ENCODE assay signal across 18 cellular contexts in the genomic region with DNA sequence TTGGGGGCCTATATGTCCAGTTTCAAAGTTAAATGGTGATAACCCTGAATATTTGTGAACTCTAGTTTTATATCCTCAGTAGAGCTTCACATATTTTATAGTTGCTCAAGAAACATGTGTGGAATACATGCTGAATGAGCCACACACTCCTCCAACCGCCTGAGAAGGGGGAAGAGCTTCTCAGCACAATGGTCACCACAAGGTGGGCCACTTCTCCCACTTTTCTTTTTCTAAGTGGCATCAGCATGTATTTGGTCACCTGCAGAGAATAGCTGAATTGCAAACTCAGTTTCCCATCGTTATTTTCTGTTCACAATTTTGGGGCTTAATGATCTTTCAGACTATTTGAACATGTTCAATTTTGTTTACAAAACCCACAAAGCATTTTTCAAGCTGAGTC.
DNase-seq lines count a peak whose midpoint lies in the region; ATAC-seq and TF ChIP-seq lines count a peak whose summit lies in the region.
"Had no signal": no experiment of that assay in that cellular context is flagged by ENCODE, and none has a peak within 500 bp of the region (broad histone marks: within the 10 kb centered on the region; RNA-seq: fewer than 3 reads in every experiment).

No MANE protein-coding gene starts in this region.

- no peaks in the 10 kb centered on the region for H3K9me3 Mint-ChIP-seq in osteocyte (ENCODE audit: unreplicated experiment)
- H3K9me3 Mint-ChIP-seq: neural crest cell had no signal

- no peaks in the 10 kb centered on the region for H3K4me1 ChIP-seq in NT2/D1 (ENCODE audit: insufficient read depth, insufficient read length)
- no peaks in the 10 kb centered on the region for H3K4me1 ChIP-seq in smooth muscle cell (ENCODE audit: low read depth)

- ATAC-seq in GM21447 (IDR thresholded peaks at IDR 0.05; ENCODE audit: unreplicated experiment) = no peak
- ATAC-seq: activated T-cell treated with anti-CD3 and anti-CD28 coated beads, Interleukin-2, amount 50 U/mL, for 4 hours; stimulated activated naive CD8-positive, alpha-beta T cell treated with anti-CD3 and anti-CD28 coated beads, Interleukin-15, amount 100 ng/mL, for 72 hours had no signal

- 0 out of 2 replicates have a peak, but pooled peaks cover 3% of the 10 kb centered on the region for H3K9me3 ChIP-seq in NT2/D1 (ENCODE audit: insufficient read depth, low read length)
- H3K9me3 ChIP-seq in smooth muscle cell (replicated peaks; ENCODE audit: low read depth) = no peaks in the 10 kb centered on the region

- TF ChIP-seq CTCF in osteocyte (IDR thresholded peaks at IDR 0.05) (peak; percentile 41), smooth muscle cell (IDR thresholded peaks at IDR 0.05; ENCODE audit: borderline replicate concordance, insufficient read depth, poor library complexity, severe bottlenecking) (no peak)

- 52% methylated on average over 2 of the region's 2 CpGs for WGBS in smooth muscle cell (ENCODE audit: low lambda C conversion rate)

- H3K9ac ChIP-seq in NT2/D1 (ENCODE audit: insufficient read length, low read depth) = no peak overlapping the region
- H3K9ac ChIP-seq in smooth muscle cell (ENCODE audit: low read depth) = no peak overlapping the region

- H3K79me2 ChIP-seq in smooth muscle cell (ENCODE audit: low read depth) = no peaks in the 10 kb centered on the region

- no peak overlapping the region for H3K4me2 ChIP-seq in smooth muscle cell

- no peak overlapping the region for H3K27ac Mint-ChIP-seq in osteocyte (ENCODE audit: unreplicated experiment)
- H3K27ac Mint-ChIP-seq: stimulated activated naive CD8-positive, alpha-beta T cell treated with anti-CD3 and anti-CD28 coated beads, Interleukin-15, amount 100 ng/mL, for 72 hours had no signal

- H3K4me3 ChIP-seq in NT2/D1 (ENCODE audit: insufficient read length, low read depth) (no peak overlapping the region), smooth muscle cell (no peak overlapping the region)
- H3K4me3 ChIP-seq: lung, skin epidermis had no signal

- H3K36me3 ChIP-seq in NT2/D1 (ENCODE audit: insufficient read depth, insufficient read length, low read length) = no peaks in the 10 kb centered on the region
- no peaks in the 10 kb centered on the region for H3K36me3 ChIP-seq in smooth muscle cell (ENCODE audit: low read depth)

- no peak overlapping the region for H3K27ac ChIP-seq in smooth muscle cell (ENCODE audit: low read depth)
- H3K27ac ChIP-seq: HL-60, skin epidermis had no signal

- no peak overlapping the region for H2AFZ ChIP-seq in smooth muscle cell (ENCODE audit: low read depth)

- no peaks in the 10 kb centered on the region for H3K27me3 ChIP-seq in NT2/D1 (ENCODE audit: insufficient read depth, insufficient read length)
- H3K27me3 ChIP-seq in smooth muscle cell (ENCODE audit: low read depth) = no peaks in the 10 kb centered on the region

- H3K27me3 Mint-ChIP-seq in osteocyte (ENCODE audit: unreplicated experiment) = no peaks in the 10 kb centered on the region
- H3K27me3 Mint-ChIP-seq: stimulated activated naive CD8-positive, alpha-beta T cell treated with anti-CD3 and anti-CD28 coated beads, Interleukin-15, amount 100 ng/mL, for 72 hours had no signal

- peaks cover 4% of the 10 kb centered on the region for H4K20me1 ChIP-seq in smooth muscle cell (ENCODE audit: low read depth)

- no peak overlapping the region for H3K4me3 Mint-ChIP-seq in osteocyte (ENCODE audit: unreplicated experiment)
- H3K4me3 Mint-ChIP-seq: activated T-cell treated with anti-CD3 and anti-CD28 coated beads, Interleukin-2, amount 50 U/mL, for 4 hours; neural crest cell; stimulated activated naive CD8-positive, alpha-beta T cell treated with anti-CD3 and anti-CD28 coated beads, Interleukin-15, amount 100 ng/mL, for 72 hours had no signal

- no peaks in the 10 kb centered on the region for H3K36me3 Mint-ChIP-seq in osteocyte (ENCODE audit: unreplicated experiment)

- no peaks in the 10 kb centered on the region for H3K4me1 Mint-ChIP-seq in osteocyte (ENCODE audit: unreplicated experiment)

- peak; percentile 7 for DNase-seq in NCI-H1092 treated with DMSO at 0.1 percent for 48 hours (lab: John Stamatoyannopoulos, UW)
- no peak for DNase-seq in NCI-H1092 (lab: John Stamatoyannopoulos, UW)
- DNase-seq in NT2/D1 (ENCODE audit: low read depth, low spot score) = peak; percentile 25
- DNase-seq in dermis blood vessel endothelial cell = peak; percentile 45
- DNase-seq in osteocyte (ENCODE audit: extremely low spot score, unreplicated experiment) = no peak
- no peak for DNase-seq in SHP77 (lab: John Stamatoyannopoulos, UW)
- DNase-seq in smooth muscle cell (lab: John Stamatoyannopoulos, UW; ENCODE audit: unreplicated experiment) = no peak
- DNase-seq: activated CD4-positive, CD25-positive, alpha-beta regulatory T cell treated with anti-CD3 and anti-CD28 coated beads, Interleukin-2, amount 50 U/mL, for 72 hours; activated T-cell treated with anti-CD3 and anti-CD28 coated beads, Interleukin-2, amount 50 U/mL, for 4 hours; COR-L47; cortex of kidney; stimulated activated naive CD8-positive, alpha-beta T cell treated with anti-CD3 and anti-CD28 coated beads, Interleukin-15, amount 100 ng/mL, for 72 hours; SW 1271 had no signal

- no peaks in the 10 kb centered on the region for H3F3A ChIP-seq in smooth muscle cell (ENCODE audit: low read depth)

Comparison
In these comparisons a context has a peak if more than half of its experiments do, and no peak if none do; other contexts are left out.
1. DNase-seq: peak in NCI-H1092 treated with DMSO at 0.1 percent for 48 hours (single experiment), NT2/D1 (single experiment) and dermis blood vessel endothelial cell (single experiment); none in NCI-H1092 (single experiment), osteocyte (single experiment), SHP77 (0 of 2) and smooth muscle cell (single experiment).